ENCODE assay signal across 8 cellular contexts in the genomic region with DNA sequence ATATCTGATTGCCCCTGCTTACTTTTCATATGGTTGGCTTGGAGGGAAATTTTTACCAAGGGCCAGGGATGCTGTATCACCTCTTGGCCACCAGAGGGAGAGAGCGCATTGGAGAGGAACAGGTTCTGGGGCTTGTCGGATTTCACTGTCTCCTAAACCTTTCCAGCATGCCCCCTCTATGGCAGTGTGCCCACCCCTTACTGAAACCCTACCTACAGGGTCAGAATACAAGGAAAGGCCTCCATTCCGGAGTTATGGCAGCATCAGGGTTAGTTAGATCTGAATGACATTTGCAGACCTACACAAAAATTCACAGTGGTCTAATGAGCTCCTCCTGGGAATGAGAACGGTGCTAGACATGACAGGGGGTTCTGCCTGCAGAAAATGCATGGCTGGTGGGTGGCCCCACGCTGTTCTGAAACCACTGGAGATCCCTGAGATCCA. TPM values are rescaled to one million over a fixed set of nuclear protein-coding genes. Genes with fewer than 3 reads are reported as not detected.
DNase-seq lines count a peak whose midpoint lies in the region; ATAC-seq, FAIRE-seq and TF ChIP-seq lines count a peak whose summit lies in the region.

No MANE protein-coding gene starts in this region.

- H3K4me3 Mint-ChIP-seq in activated T-cell treated with anti-CD3 and anti-CD28 coated beads, Interleukin-2, amount 50 U/mL, for 4 hours = no peak overlapping the region

- no peaks in the 10 kb centered on the region for H3K9me3 Mint-ChIP-seq in activated T-cell treated with anti-CD3 and anti-CD28 coated beads, Interleukin-2, amount 50 U/mL, for 4 hours

- peak; percentile 90 to 98 (median 94) for TF ChIP-seq CTCF in gastroesophageal sphincter (IDR thresholded peaks at IDR 0.05)

- peak; percentile 60 for ATAC-seq in HG03439 (IDR thresholded peaks at IDR 0.05; ENCODE audit: unreplicated experiment)
- peak in 1 of 2 donors; percentile 72 for ATAC-seq in activated T-cell treated with anti-CD3 and anti-CD28 coated beads, Interleukin-2, amount 50 U/mL, for 4 hours
- no peak for ATAC-seq in gastroesophageal sphincter
- no peak for ATAC-seq in HG02678 (IDR thresholded peaks at IDR 0.05; ENCODE audit: unreplicated experiment)

- TF ChIP-seq POLR2A in GM12892 (IDR thresholded peaks at IDR 0.05; ENCODE audit: low read depth, low read length) = no peak
- no peak for TF ChIP-seq POLR2A in gastroesophageal sphincter (IDR thresholded peaks at IDR 0.05)

- H3K4me1 ChIP-seq in gastroesophageal sphincter = peaks cover 0 to 56% (median 19%) of the 10 kb centered on the region in 3 donors

- DNase-seq in ACHN = peak; percentile 39
- DNase-seq in GM12892 (ENCODE audit: insufficient read length) = peak; percentile 36
- DNase-seq in NOMO-1 treated with DMSO at 0.1 percent for 48 hours (lab: John Stamatoyannopoulos, UW; ENCODE audit: unreplicated experiment) = peak; percentile 53
- DNase-seq in activated T-cell treated with anti-CD3 and anti-CD28 coated beads, Interleukin-2, amount 50 U/mL, for 4 hours = peak; percentile 26
- peak; percentile 74 for DNase-seq in retina

- peaks cover 20% of the 10 kb centered on the region for H3K27me3 Mint-ChIP-seq in activated T-cell treated with anti-CD3 and anti-CD28 coated beads, Interleukin-2, amount 50 U/mL, for 4 hours (ENCODE audit: low read depth)

- 14 to 17% methylated on average over 2 to 5 of the region's 5 CpGs for WGBS in gastroesophageal sphincter (ENCODE audit: low coverage in 1 of 2), 2 donors

- H3K36me3 ChIP-seq in gastroesophageal sphincter = no peaks in the 10 kb centered on the region

- H3K27ac ChIP-seq in gastroesophageal sphincter = no peak overlapping the region

- in situ Hi-C loops in ACHN (cut with HindIII; ENCODE audit: low pct_ligation_motif_present, low pct_unique_long_range_greater_than_20kb, low sequenced_read_pairs) = no loop called here

- TF ChIP-seq EP300 in gastroesophageal sphincter (IDR thresholded peaks at IDR 0.05) = no peak

- peak; percentile 76 for FAIRE-seq in GM12892 (lab: Jason Lieb, UNC)

- H3K9me3 ChIP-seq in gastroesophageal sphincter = no peaks in the 10 kb centered on the region

- H3K4me1 Mint-ChIP-seq in activated T-cell treated with anti-CD3 and anti-CD28 coated beads, Interleukin-2, amount 50 U/mL, for 4 hours (ENCODE audit: low read depth) = no peaks in the 10 kb centered on the region

- H3K4me3 ChIP-seq in gastroesophageal sphincter = no peak overlapping the region

- no peaks in the 10 kb centered on the region for H3K36me3 Mint-ChIP-seq in activated T-cell treated with anti-CD3 and anti-CD28 coated beads, Interleukin-2, amount 50 U/mL, for 4 hours (ENCODE audit: insufficient read depth)

- H3K27me3 ChIP-seq in gastroesophageal sphincter = no peaks in the 10 kb centered on the region

RNA-seq across cellular contexts. Expression of a gene that starts 5.8 kb away (rescaled TPM):
- polyA plus RNA-seq in GM12892 (2012; ENCODE audit: missing spikeins) = 0.06 TPM
- total RNA-seq in activated T-cell treated with anti-CD3 and anti-CD28 coated beads, Interleukin-2, amount 50 U/mL, for 4 hours = not detected
- under 1 TPM in 1 of 4 donors, not detected in 3; 0.15 TPM for total RNA-seq in gastroesophageal sphincter
